In the genomic region with DNA sequence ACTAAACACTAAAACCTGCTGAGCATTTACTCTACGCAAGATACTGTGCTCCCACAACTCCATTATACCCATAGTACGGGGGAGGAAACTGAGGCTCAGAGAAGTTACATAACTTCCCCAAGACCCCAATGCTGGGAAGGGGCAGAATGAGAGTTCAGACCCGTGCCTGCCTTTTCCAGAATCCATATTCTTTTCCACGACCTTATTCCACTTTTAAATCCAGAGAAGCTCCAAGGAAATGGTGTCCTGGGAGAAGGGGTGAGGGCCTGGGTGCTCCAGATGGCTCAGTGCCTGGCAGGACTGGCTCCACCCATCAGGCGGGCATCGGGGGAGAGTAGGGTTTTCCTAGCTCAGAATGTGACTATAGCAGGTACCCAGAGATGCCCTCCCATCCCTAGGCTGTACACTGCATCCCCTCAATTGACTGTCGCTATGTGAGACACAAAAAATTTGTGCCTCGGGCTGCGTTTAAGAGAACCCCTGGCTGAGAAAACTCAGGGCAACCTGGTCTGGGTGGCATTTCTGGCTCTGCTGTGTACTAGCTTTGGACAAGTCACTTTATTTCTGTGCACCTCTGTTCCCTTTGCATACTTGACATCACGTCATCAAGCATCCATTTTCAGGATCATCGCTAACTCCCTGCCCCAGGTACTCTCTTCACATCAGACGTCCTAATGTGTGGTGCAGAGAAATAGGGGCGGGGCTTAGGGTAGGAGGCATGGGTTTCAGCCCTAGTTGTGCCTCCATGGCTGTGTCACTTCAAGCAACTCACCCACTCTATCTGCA, we compare ENCODE assay signal across 1 cellular context.
TF ChIP-seq lines count a peak whose summit lies in the region.

No MANE protein-coding gene starts in this region.

TF ChIP-seq in A549, 52 proteins besides CTCF, POLR2A, EP300 and RAD21:
- TF ChIP-seq PBX3 (IDR thresholded peaks at IDR 0.05) (no peak), ESRRA (IDR thresholded peaks at IDR 0.05; ENCODE audit: borderline replicate concordance, low read length) (0 out of 2 replicates have a peak, but pooled peaks have one; percentile 16), NPAS2 (CRISPR knock-in tag; IDR thresholded peaks at IDR 0.05; ENCODE audit: borderline replicate concordance) (no peak), FOXS1 (CRISPR knock-in tag; IDR thresholded peaks at IDR 0.05) (no peak)
